In the genomic region with DNA sequence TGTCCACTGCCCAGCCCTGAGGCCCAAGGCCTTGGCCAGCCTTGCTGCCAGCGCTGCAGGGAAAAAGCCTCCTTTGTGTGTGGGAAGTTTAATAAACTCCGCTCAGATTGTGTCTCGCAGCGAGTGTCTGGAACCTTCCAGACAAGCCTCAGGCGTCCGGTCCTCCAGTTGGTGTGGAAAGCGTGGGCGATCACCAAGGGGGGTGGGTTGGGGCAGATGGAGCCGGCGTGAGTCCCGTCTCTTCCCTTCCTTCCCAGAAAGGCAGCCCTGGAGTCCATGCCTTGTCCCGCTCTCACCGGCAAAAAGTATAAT, we compare ENCODE assay signal across 11 cellular contexts. TPM values are rescaled to one million over a fixed set of nuclear protein-coding genes. Genes with fewer than 3 reads are reported as not detected.
DNase-seq lines count a peak whose midpoint lies in the region; ATAC-seq and TF ChIP-seq lines count a peak whose summit lies in the region.
"Had no signal": no experiment of that assay in that cellular context is flagged by ENCODE, and none has a peak within 500 bp of the region (broad histone marks: within the 10 kb centered on the region; RNA-seq: fewer than 3 reads in every experiment).

No MANE protein-coding gene starts in this region.

- ATAC-seq in Right ventricle myocardium inferior, result no peak
- no peak for ATAC-seq in left cardiac atrium

- peak; percentile 64 to 83 for TF ChIP-seq EP300 in tibial nerve (IDR thresholded peaks at IDR 0.05)

- no peak overlapping the region for H3K4me3 ChIP-seq in tibial nerve
- H3K4me3 ChIP-seq: lung had no signal

- TF ChIP-seq CTCF in tibial nerve (IDR thresholded peaks at IDR 0.05), result no peak

- H3K36me3 ChIP-seq in tibial nerve, result peaks cover 0 to 8% (median 0%) of the 10 kb centered on the region in 3 donors

- H3K27ac ChIP-seq in tibial nerve, result peak overlapping the region; percentile 83 to 93 (median 88)

- 68 to 75% methylated on average over 13 of the region's 13 CpGs for WGBS in tibial nerve, 2 donors

- H3K27me3 ChIP-seq in tibial nerve, result no peaks in the 10 kb centered on the region

- DNase-seq in Right ventricle myocardium inferior (ENCODE audit: missing footprints) (peak; percentile 16), left cardiac atrium (no peak), hypothalamus (lab: John Stamatoyannopoulos, UW) (peak in 38 of 51 donors; percentile 25 to 81 (median 49)), tibial nerve (ENCODE audit: low spot score in 2 of 2) (no peak), NCI-H1694 treated with DMSO at 0.1 percent for 48 hours (lab: John Stamatoyannopoulos, UW) (no peak)
- no peak for DNase-seq in stimulated activated naive CD4-positive, alpha-beta T cell (lab: John Stamatoyannopoulos, UW)
- DNase-seq: activated effector memory CD4-positive, alpha-beta T cell treated with Interleukin-2 at 50 U/mL for 16 hours; NCI-H526 treated with DMSO at 0.1 percent for 48 hours; stimulated activated CD4-positive, alpha-beta T cell treated with anti-CD3 and anti-CD28 coated beads, Interleukin-1b, Interleukin-23, amount 100 ng/mL, for 48 hours; T-helper 9 cell had no signal

- no peak for TF ChIP-seq POLR2A in tibial nerve (IDR thresholded peaks at IDR 0.05)

- intact Hi-C loops in Right ventricle myocardium inferior (cut with DNase I) (no loop called here), left cardiac atrium (cut with DNase I) (no loop called here)

- H3K9me3 ChIP-seq in tibial nerve, result no peaks in the 10 kb centered on the region

- H3K4me1 ChIP-seq in tibial nerve, result peaks cover 1 to 88% (median 64%) of the 10 kb centered on the region in 4 donors

RNA-seq across cellular contexts. Expression of a gene that starts 4.6 kb away (rescaled TPM):
- total RNA-seq in Right ventricle myocardium inferior (49.9 TPM), left cardiac atrium (10 to 100 TPM; 48.2 to 53.0 TPM), tibial nerve (10 to 100 TPM; 52.5 to 91.2 (median 68.7) TPM)

RNA-seq across cellular contexts. Expression of a gene that starts 27.6 kb away (rescaled TPM):
- total RNA-seq in Right ventricle myocardium inferior, result 1.2 TPM
- total RNA-seq in left cardiac atrium, result 1 to 10 TPM; 1.6 to 3.8 TPM
- total RNA-seq in tibial nerve, result 1 to 10 TPM in 2 of 4 donors, under 1 TPM in 2; 0.22 to 3.9 (median 1.4) TPM

RNA-seq across cellular contexts. Expression of a gene that starts 31.4 kb away (rescaled TPM):
- total RNA-seq in Right ventricle myocardium inferior, result 656 TPM
- 100 to 1,000 TPM; 540 to 639 TPM for total RNA-seq in left cardiac atrium
- 100 to 1,000 TPM in 3 of 4 donors, 10 to 100 TPM in 1; 67.5 to 140 (median 127) TPM for total RNA-seq in tibial nerve

RNA-seq across cellular contexts. Expression of a gene that starts 36.1 kb away (rescaled TPM):
- total RNA-seq in Right ventricle myocardium inferior, result 14.7 TPM
- total RNA-seq in left cardiac atrium, result 10 to 100 TPM; 27.2 to 64.2 TPM
- total RNA-seq in tibial nerve, result 100 to 1,000 TPM in 1 of 4 donors, 10 to 100 TPM in 3; 26.6 to 105 (median 39.3) TPM

RNA-seq across cellular contexts. Expression of a gene that starts 38.2 kb away (rescaled TPM):
- 62.8 TPM for total RNA-seq in Right ventricle myocardium inferior
- total RNA-seq in left cardiac atrium, result 100 to 1,000 TPM in 1 of 2 donors, 10 to 100 TPM in 1; 58.7 to 148 TPM
- 10 to 100 TPM; 17.4 to 51.9 (median 39.4) TPM for total RNA-seq in tibial nerve

Comparison
In these comparisons a context has a peak if more than half of its experiments do, and no peak if none do; other contexts are left out.
1. DNase-seq: peak in Right ventricle myocardium inferior (single experiment) and hypothalamus (38 of 51); none in left cardiac atrium (single experiment), tibial nerve (0 of 2), NCI-H1694 treated with DMSO at 0.1 percent for 48 hours (single experiment) and stimulated activated naive CD4-positive, alpha-beta T cell (0 of 6).